Comparison of ENCODE assay signal across 28 cellular contexts in the genomic region with DNA sequence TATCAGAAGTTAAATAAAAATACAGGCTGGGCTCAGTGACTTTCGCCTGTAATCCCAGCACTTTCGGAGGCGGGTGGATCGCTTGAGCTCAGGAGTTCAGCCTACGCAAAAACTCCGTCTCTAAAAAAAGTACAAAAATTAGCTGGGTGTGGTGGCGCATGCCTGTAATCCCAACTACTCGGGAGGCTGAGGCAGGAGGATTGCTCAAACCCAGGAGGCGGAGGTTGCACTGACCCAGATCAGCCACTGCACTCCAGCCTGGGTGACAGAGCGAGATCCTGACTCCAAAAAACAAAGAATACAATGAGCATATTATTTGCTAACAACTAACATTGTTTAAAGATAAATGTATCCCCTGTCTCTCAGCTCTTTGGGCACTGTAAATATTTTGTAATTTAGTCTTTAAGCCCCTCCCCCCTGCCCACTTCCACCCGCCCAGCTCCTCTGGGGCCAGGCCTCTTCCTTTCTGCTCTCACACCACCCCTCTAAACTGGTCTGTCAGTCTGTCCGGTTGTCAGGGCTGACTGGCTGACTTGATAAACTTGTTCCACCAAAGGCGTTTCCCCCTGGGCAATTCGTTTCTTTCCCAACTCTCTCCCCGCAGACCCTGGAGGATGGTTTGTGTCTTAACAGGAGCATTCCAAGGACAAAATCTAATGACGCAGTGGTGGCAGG.
DNase-seq lines count a peak whose midpoint lies in the region; ATAC-seq and TF ChIP-seq lines count a peak whose summit lies in the region.
"Had no signal": no experiment of that assay in that cellular context is flagged by ENCODE, and none has a peak within 500 bp of the region (broad histone marks: within the 10 kb centered on the region; RNA-seq: fewer than 3 reads in every experiment).

No MANE protein-coding gene starts in this region.

- no peak overlapping the region for H2BK5ac ChIP-seq in neuronal stem cell (ENCODE audit: low read length)

- no peak overlapping the region for H3K4me3 Mint-ChIP-seq in activated T-helper 1 cell treated with anti-CD3 and anti-CD28 coated beads, Interleukin-12 subunit alpha, Interleukin-12 subunit beta, Interleukin-2, Interleukin-4 antibody, amounts not matched to agents 30 ng/mL and 10 ng/mL and 1 ng/mL, durations not matched to agents 14 hours and 24 hours and 36 hours
- H3K4me3 Mint-ChIP-seq: HFFc6; natural killer cell; T-helper 1 cell treated with Interleukin-12 subunit alpha and Interleukin-12 subunit beta and Interleukin-4 antibody, amounts not matched to agents 30 μg/mL and 1 μg/mL, for 36 hours had no signal

- H2AFZ ChIP-seq in neuronal stem cell (ENCODE audit: low read length) = no peak overlapping the region

- DNase-seq in left ventricle myocardium inferior = no peak
- DNase-seq in heart right ventricle = no peak
- DNase-seq in epithelial cell of esophagus (ENCODE audit: low read depth) = peak; percentile 68
- DNase-seq in neuronal stem cell (ENCODE audit: low spot score) = no peak
- no peak for DNase-seq in 8988T
- DNase-seq in activated T-helper 1 cell treated with anti-CD3 and anti-CD28 coated beads, Interleukin-12 subunit alpha, Interleukin-12 subunit beta, Interleukin-2, Interleukin-4 antibody, amounts not matched to agents 30 ng/mL and 10 ng/mL and 1 ng/mL, durations not matched to agents 14 hours and 24 hours and 36 hours (ENCODE audit: low spot score) = no peak
- DNase-seq in NCI-H345 (lab: John Stamatoyannopoulos, UW) = no peak
- no peak for DNase-seq in T-helper 9 cell
- DNase-seq: activated CD8-positive, alpha-beta memory T cell treated with anti-CD3 and anti-CD28 coated beads, Interleukin-2, amount 50 U/mL, for 48 hours; activated gamma-delta T cell treated with Interleukin-2 at 50 U/mL for 16 hours; amniotic stem cell; GDM1; HFFc6; left cardiac atrium; natural killer cell; NCI-H1436; NCI-H526 treated with DMSO at 0.1 percent for 48 hours; psoas muscle; Right ventricle myocardium superior; small intestine; stimulated activated CD4-positive, alpha-beta T cell treated with anti-CD3 and anti-CD28 coated beads, Interleukin-2, amount 100 ng/mL, for 48 hours; stimulated activated naive CD8-positive, alpha-beta T cell treated with anti-CD3 and anti-CD28 coated beads, Interleukin-15, Interleukin-2, amounts not matched to agents 100 U/mL and 50 U/mL, for 24 hours had no signal

- H3K27me3 ChIP-seq in left ventricle myocardium inferior (ENCODE audit: low read depth) = no peaks in the 10 kb centered on the region
- H3K27me3 ChIP-seq in heart right ventricle = no peaks in the 10 kb centered on the region
- H3K27me3 ChIP-seq in neuronal stem cell (ENCODE audit: control insufficient read depth in 3 of 3, insufficient read depth in 3 of 3, low read depth in 1 of 3, low read length in 3 of 3) = no peaks in the 10 kb centered on the region
- H3K27me3 ChIP-seq: cardiac muscle cell, esophagus muscularis mucosa, gastroesophageal sphincter had no signal

- H3K27ac ChIP-seq in left ventricle myocardium inferior (replicated peaks) (peak overlapping the region; percentile 87), heart right ventricle (peak overlapping the region in 1 of 10 donors; percentile 91), neuronal stem cell (replicated peaks; ENCODE audit: low read length) (no peak overlapping the region)
- H3K27ac ChIP-seq: A549, cardiac muscle cell, psoas muscle, VCaP had no signal

- H4K8ac ChIP-seq in neuronal stem cell (ENCODE audit: low read depth, low read length) = no peak overlapping the region

- peaks cover 39% of the 10 kb centered on the region for H3K4me1 ChIP-seq in left ventricle myocardium inferior
- H3K4me1 ChIP-seq in heart right ventricle = peaks cover 4 to 51% (median 31%) of the 10 kb centered on the region in 9 donors
- H3K4me1 ChIP-seq in neuronal stem cell (ENCODE audit: control insufficient read depth in 2 of 2, insufficient read depth in 1 of 2, low read depth in 1 of 2, low read length in 2 of 2) = peaks cover 5 to 27% of the 10 kb centered on the region in 2 donors
- H3K4me1 ChIP-seq: A549 had no signal

- no peaks in the 10 kb centered on the region for H3K4me1 Mint-ChIP-seq in activated T-helper 1 cell treated with anti-CD3 and anti-CD28 coated beads, Interleukin-12 subunit alpha, Interleukin-12 subunit beta, Interleukin-2, Interleukin-4 antibody, amounts not matched to agents 30 ng/mL and 10 ng/mL and 1 ng/mL, durations not matched to agents 14 hours and 24 hours and 36 hours (ENCODE audit: low read depth)
- H3K4me1 Mint-ChIP-seq: natural killer cell had no signal

- H3K4ac ChIP-seq in neuronal stem cell (ENCODE audit: low read length) = no peak overlapping the region

- intact Hi-C loops in left ventricle myocardium inferior (cut with micrococcal nuclease) = no loop called here
- intact Hi-C loops in heart right ventricle (cut with DNase I) = loop anchor here in 4 of 10 donors (5.0 to 10.0 kb wide), 3 partner anchors 45 to 53 kb away; no protein-coding TSS in a partner anchor
- intact Hi-C loops in activated T-helper 1 cell treated with anti-CD3 and anti-CD28 coated beads, Interleukin-12 subunit alpha, Interleukin-12 subunit beta, Interleukin-2, Interleukin-4 antibody, amounts not matched to agents 30 ng/mL and 10 ng/mL and 1 ng/mL, durations not matched to agents 14 hours and 24 hours and 36 hours (cut with micrococcal nuclease) = no loop called here

- no peak overlapping the region for H4K91ac ChIP-seq in neuronal stem cell (ENCODE audit: low read depth, low read length, poor library complexity)

- no peak overlapping the region for H3K4me3 ChIP-seq in left ventricle myocardium inferior
- H3K4me3 ChIP-seq in heart right ventricle = no peak overlapping the region
- no peak overlapping the region for H3K4me3 ChIP-seq in epithelial cell of esophagus (ENCODE audit: low read length)
- no peak overlapping the region for H3K4me3 ChIP-seq in neuronal stem cell (ENCODE audit: low read length in 2 of 2)
- H3K4me3 ChIP-seq: A549, cardiac muscle cell, esophagus muscularis mucosa, gastroesophageal sphincter, psoas muscle had no signal

- H3K36me3 ChIP-seq in left ventricle myocardium inferior = no peaks in the 10 kb centered on the region
- no peaks in the 10 kb centered on the region for H3K36me3 ChIP-seq in heart right ventricle
- H3K36me3 ChIP-seq in neuronal stem cell (replicated peaks in 1 of 2; ENCODE audit: control insufficient read depth in 2 of 2, insufficient read depth in 2 of 2, low read length in 2 of 2) = no peaks in the 10 kb centered on the region
- H3K36me3 ChIP-seq: cardiac muscle cell, esophagus muscularis mucosa, gastroesophageal sphincter had no signal

- no peak overlapping the region for H3K4me2 ChIP-seq in neuronal stem cell (ENCODE audit: insufficient read depth, low read length, poor library complexity, severe bottlenecking)
- H3K4me2 ChIP-seq: A549 had no signal

- ATAC-seq in heart right ventricle = no peak
- ATAC-seq: A549; gastroesophageal sphincter; left cardiac atrium; natural killer cell; psoas muscle; stimulated activated naive CD8-positive, alpha-beta T cell treated with anti-CD3 and anti-CD28 coated beads, Interleukin-15, Interleukin-2, amounts not matched to agents 100 U/mL and 50 U/mL, for 24 hours had no signal

- peak overlapping the region; percentile 25 for H2BK15ac ChIP-seq in neuronal stem cell (ENCODE audit: low read length)

- WGBS in heart right ventricle, 2 donors = 91 to 94% methylated on average over 16 of the region's 16 CpGs
- no CpG with 5 or more reads among the region's 16 CpGs for WGBS in neuronal stem cell (ENCODE audit: extremely low coverage in 2 of 2, insufficient read length in 2 of 2, insufficient replicate concordance in 1 of 2), 2 donors

- H3K9me3 Mint-ChIP-seq in activated T-helper 1 cell treated with anti-CD3 and anti-CD28 coated beads, Interleukin-12 subunit alpha, Interleukin-12 subunit beta, Interleukin-2, Interleukin-4 antibody, amounts not matched to agents 30 ng/mL and 10 ng/mL and 1 ng/mL, durations not matched to agents 14 hours and 24 hours and 36 hours = no peaks in the 10 kb centered on the region
- H3K9me3 Mint-ChIP-seq: HFFc6; natural killer cell; T-helper 1 cell treated with Interleukin-12 subunit alpha and Interleukin-12 subunit beta and Interleukin-4 antibody, amounts not matched to agents 30 μg/mL and 1 μg/mL, for 36 hours had no signal

- no peak overlapping the region for H2AK5ac ChIP-seq in neuronal stem cell (ENCODE audit: low read depth, low read length)

- no peaks in the 10 kb centered on the region for H3K27me3 Mint-ChIP-seq in activated T-helper 1 cell treated with anti-CD3 and anti-CD28 coated beads, Interleukin-12 subunit alpha, Interleukin-12 subunit beta, Interleukin-2, Interleukin-4 antibody, amounts not matched to agents 30 ng/mL and 10 ng/mL and 1 ng/mL, durations not matched to agents 14 hours and 24 hours and 36 hours (ENCODE audit: insufficient read depth)

- H2BK12ac ChIP-seq in neuronal stem cell (ENCODE audit: low read length) = no peak overlapping the region

- no peak overlapping the region for H3K23ac ChIP-seq in neuronal stem cell (ENCODE audit: low read depth, low read length, poor library complexity)

- H3K18ac ChIP-seq in neuronal stem cell (ENCODE audit: low read length) = no peak overlapping the region

- H3K9me3 ChIP-seq in left ventricle myocardium inferior (replicated peaks) (no peaks in the 10 kb centered on the region), heart right ventricle (no peaks in the 10 kb centered on the region), neuronal stem cell (replicated peaks in 1 of 2; ENCODE audit: control insufficient read depth in 2 of 2, insufficient read depth in 1 of 2, low read depth in 1 of 2, low read length in 2 of 2) (no peaks in the 10 kb centered on the region)
- H3K9me3 ChIP-seq: A549, esophagus muscularis mucosa, gastroesophageal sphincter, psoas muscle had no signal

- no peak overlapping the region for H3K14ac ChIP-seq in neuronal stem cell (ENCODE audit: low read length)

- H3K27ac Mint-ChIP-seq in activated T-helper 1 cell treated with anti-CD3 and anti-CD28 coated beads, Interleukin-12 subunit alpha, Interleukin-12 subunit beta, Interleukin-2, Interleukin-4 antibody, amounts not matched to agents 30 ng/mL and 10 ng/mL and 1 ng/mL, durations not matched to agents 14 hours and 24 hours and 36 hours = no peak overlapping the region
- H3K27ac Mint-ChIP-seq: HFFc6; natural killer cell; T-helper 1 cell treated with Interleukin-12 subunit alpha and Interleukin-12 subunit beta and Interleukin-4 antibody, amounts not matched to agents 30 μg/mL and 1 μg/mL, for 36 hours had no signal

- H3K36me3 Mint-ChIP-seq in activated T-helper 1 cell treated with anti-CD3 and anti-CD28 coated beads, Interleukin-12 subunit alpha, Interleukin-12 subunit beta, Interleukin-2, Interleukin-4 antibody, amounts not matched to agents 30 ng/mL and 10 ng/mL and 1 ng/mL, durations not matched to agents 14 hours and 24 hours and 36 hours (ENCODE audit: low read depth) = no peaks in the 10 kb centered on the region
- H3K36me3 Mint-ChIP-seq: natural killer cell had no signal

- H3K9ac ChIP-seq in neuronal stem cell (ENCODE audit: low read depth, low read length, poor library complexity) = no peak overlapping the region

- H2BK120ac ChIP-seq in neuronal stem cell (ENCODE audit: low read depth, low read length) = no peak overlapping the region

- H3K79me1 ChIP-seq in neuronal stem cell (ENCODE audit: low read depth, low read length) = no peaks in the 10 kb centered on the region

- TF ChIP-seq CTCF in left ventricle myocardium inferior (IDR thresholded peaks at IDR 0.05; ENCODE audit: borderline replicate concordance) (no peak), heart right ventricle (IDR thresholded peaks at IDR 0.05) (no peak), epithelial cell of esophagus (IDR thresholded peaks at IDR 0.05; ENCODE audit: insufficient read depth, low read depth, low read length, missing control alignments) (no peak)
